Comparison of ENCODE assay signal across 17 cellular contexts in genomic region chr3:24663406-24663805, GRCh38.
DNase-seq lines count a peak whose midpoint lies in the region; ATAC-seq, FAIRE-seq and TF ChIP-seq lines count a peak whose summit lies in the region.
"Had no signal": no experiment of that assay in that cellular context is flagged by ENCODE, and none has a peak within 500 bp of the region (broad histone marks: within the 10 kb centered on the region; RNA-seq: fewer than 3 reads in every experiment).

No MANE protein-coding gene starts in this region.

- H3K9me3 ChIP-seq in GM12878 (replicated peaks; ENCODE audit: control insufficient read depth, insufficient read depth, low read length): no peaks in the 10 kb centered on the region
- H3K9me3 ChIP-seq in endodermal cell (ENCODE audit: control insufficient read depth, low read length): no peaks in the 10 kb centered on the region
- H3K9me3 ChIP-seq: BE2C, Caco-2 had no signal

- in situ Hi-C loops in GM12878 (cut with MboI): no loop called here

- no peak for FAIRE-seq in GM12878 (lab: Jason Lieb, UNC)
- FAIRE-seq: A204.1, HTR-8/SVneo had no signal

- H3K4me2 ChIP-seq in GM23338: no peak overlapping the region
- no peak overlapping the region for H3K4me2 ChIP-seq in GM12878 (ENCODE audit: control insufficient read depth, insufficient read depth)

- SMC1A ChIA-PET in GM12878 (lab: Charles Lee; ENCODE audit: uncharacterized antibody, unreplicated experiment): no interaction called here

- no peaks in the 10 kb centered on the region for H3F3A ChIP-seq in GM23338 (replicated peaks; ENCODE audit: low read depth)

- TF ChIP-seq EP300 in GM12878 (IDR thresholded peaks at IDR 0.05; ENCODE audit: borderline replicate concordance in 1 of 2, control insufficient read depth in 1 of 2, low read depth in 2 of 2, low read length in 2 of 2): no peak

- intact Hi-C loops in GM12878 (cut with micrococcal nuclease; ENCODE audit: unreplicated experiment): no loop called here

- H3K27me3 ChIP-seq in GM23338 (ENCODE audit: insufficient read depth) (no peaks in the 10 kb centered on the region), GM12878 (replicated peaks in 1 of 2; ENCODE audit: control insufficient read depth in 2 of 2, insufficient read depth in 2 of 2, low read length in 1 of 2) (no peaks in the 10 kb centered on the region), endodermal cell (ENCODE audit: control insufficient read depth, insufficient read depth, low read length, poor library complexity, severe bottlenecking) (no peaks in the 10 kb centered on the region)
- H3K27me3 ChIP-seq: BE2C had no signal

- no peaks in the 10 kb centered on the region for H3K4me1 Mint-ChIP-seq in GM23338
- H3K4me1 Mint-ChIP-seq in endodermal cell: no peaks in the 10 kb centered on the region
- peaks cover 10% of the 10 kb centered on the region for H3K4me1 Mint-ChIP-seq in stimulated activated memory B cell treated with anti-CD40 and anti-IgM and Interleukin-4, amounts not matched to agents 10 μg/mL and 1 μg/mL and 100 μg/mL, for 72 hours
- peaks cover 9% of the 10 kb centered on the region for H3K4me1 Mint-ChIP-seq in progenitor cell of endocrine pancreas (ENCODE audit: low read depth)
- H3K4me1 Mint-ChIP-seq: H9 had no signal

- RAD21 ChIA-PET in GM12878 (lab: Charles Lee; ENCODE audit: unreplicated experiment): no interaction called here

- H2AFZ ChIP-seq in GM23338 (no peak overlapping the region), GM12878 (ENCODE audit: control insufficient read depth, low read depth, low read length) (no peak overlapping the region)
- H2AFZ ChIP-seq: GM23248 had no signal

- CTCF ChIA-PET in GM12878 (lab: Yijun Ruan, JAX): interaction anchor here (1.4 to 1.6 kb wide), 2 partner anchors 15 to 17 kb away, joined by 5 to 7 read pairs; no protein-coding TSS in a partner anchor

- no peak overlapping the region for H3K27ac ChIP-seq in GM23338 (ENCODE audit: low read depth)
- H3K27ac ChIP-seq in GM12878 (ENCODE audit: control insufficient read depth, insufficient read depth): no peak overlapping the region
- H3K27ac ChIP-seq in endodermal cell (ENCODE audit: low read depth, low read length): no peak overlapping the region
- H3K27ac ChIP-seq: GM23248 had no signal

- ATAC-seq in GM23338 (peak; percentile 75), GM12878 (peak; percentile 30; the same call in 2 of the 3 replicates), GM19023 (IDR thresholded peaks at IDR 0.05; ENCODE audit: unreplicated experiment) (no peak)
- ATAC-seq in stimulated activated memory B cell treated with anti-CD40 and anti-IgM and Interleukin-4, amounts not matched to agents 10 μg/mL and 1 μg/mL and 100 μg/mL, for 72 hours: peak; percentile 8
- ATAC-seq: CD8-positive, alpha-beta T cell had no signal

- no peak for TF ChIP-seq RAD21 in GM12878 (IDR thresholded peaks at IDR 0.05; ENCODE audit: insufficient read depth, low read depth, low read length)

- H3K27me3 Mint-ChIP-seq in GM23338 (ENCODE audit: insufficient read depth, low read depth, poor library complexity): peaks cover 3% of the 10 kb centered on the region
- H3K27me3 Mint-ChIP-seq in endodermal cell (ENCODE audit: insufficient read depth): no peaks in the 10 kb centered on the region
- H3K27me3 Mint-ChIP-seq in stimulated activated memory B cell treated with anti-CD40 and anti-IgM and Interleukin-4, amounts not matched to agents 10 μg/mL and 1 μg/mL and 100 μg/mL, for 72 hours: peaks cover 33% of the 10 kb centered on the region
- H3K27me3 Mint-ChIP-seq in progenitor cell of endocrine pancreas: no peaks in the 10 kb centered on the region

- H3K4me3 ChIP-seq in GM23338 (no peak overlapping the region), GM12878 (no peak overlapping the region), endodermal cell (ENCODE audit: low read length) (no peak overlapping the region)
- H3K4me3 ChIP-seq: GM23248 had no signal

- peak in 1 of 2 experiments; percentile 41; a peak in 2 of 4 replicates for TF ChIP-seq CTCF in GM23338 (conservative IDR thresholded peaks at IDR 0.05; ENCODE audit: low read depth in 2 of 2)
- TF ChIP-seq CTCF in GM12878 (IDR thresholded peaks at IDR 0.05 in 2 of 3, conservative IDR thresholded peaks at IDR 0.05 in 1 of 3; ENCODE audit: control insufficient read depth in 2 of 3, extremely low read depth in 1 of 3, insufficient read depth in 1 of 3, low read depth in 3 of 3, low read length in 3 of 3): no peak
- peak; percentile 16 for TF ChIP-seq CTCF in endodermal cell (conservative IDR thresholded peaks at IDR 0.05)
- TF ChIP-seq CTCF in progenitor cell of endocrine pancreas (IDR thresholded peaks at IDR 0.05; ENCODE audit: unreplicated experiment): no peak

- H3K4me3 Mint-ChIP-seq in GM23338 (no peak overlapping the region), endodermal cell (no peak overlapping the region), progenitor cell of endocrine pancreas (ENCODE audit: low read depth) (no peak overlapping the region)
- no peak overlapping the region for H3K4me3 Mint-ChIP-seq in stimulated activated memory B cell treated with anti-CD40 and anti-IgM and Interleukin-4, amounts not matched to agents 10 μg/mL and 1 μg/mL and 100 μg/mL, for 72 hours
- H3K4me3 Mint-ChIP-seq: CD14-positive monocyte; CD8-positive, alpha-beta T cell; H9 had no signal

- BruUV-seq in GM12878 (replicated peaks; lab: Mats Ljungman, UMichigan): no TSS peak

- H3K4me1 ChIP-seq in GM23338 (ENCODE audit: insufficient read depth) (no peaks in the 10 kb centered on the region), GM12878 (ENCODE audit: control insufficient read depth, insufficient read depth, low read length) (no peaks in the 10 kb centered on the region), endodermal cell (ENCODE audit: control insufficient read depth, insufficient read depth, low read length) (no peaks in the 10 kb centered on the region)
- H3K4me1 ChIP-seq: BE2C, Caco-2 had no signal

- DNase-seq in GM23338 (ENCODE audit: low spot score) (peak; percentile 19), GM12878 (ENCODE audit: low read depth, low spot score) (no peak), endodermal cell (no peak), progenitor cell of endocrine pancreas (ENCODE audit: low spot score, unreplicated experiment) (no peak), SW 1271 (lab: John Stamatoyannopoulos, UW) (no peak)
- DNase-seq: BE2C; Caco-2; CD8-positive, alpha-beta T cell; DMS53; GF-D8; GM23248; H9 had no signal

- H3K36me3 ChIP-seq in GM23338 (ENCODE audit: insufficient read depth): no peaks in the 10 kb centered on the region
- H3K36me3 ChIP-seq in GM12878 (ENCODE audit: control insufficient read depth in 2 of 2, insufficient read depth in 2 of 2, low read length in 1 of 2): no peaks in the 10 kb centered on the region
- H3K36me3 ChIP-seq in endodermal cell (ENCODE audit: control insufficient read depth, insufficient read depth, low read length): no peaks in the 10 kb centered on the region
- H3K36me3 ChIP-seq: BE2C had no signal

- H3K36me3 Mint-ChIP-seq in GM23338 (ENCODE audit: low read depth) (no peaks in the 10 kb centered on the region), endodermal cell (ENCODE audit: low read depth) (no peaks in the 10 kb centered on the region), progenitor cell of endocrine pancreas (ENCODE audit: insufficient read depth) (no peaks in the 10 kb centered on the region)
- H3K36me3 Mint-ChIP-seq in stimulated activated memory B cell treated with anti-CD40 and anti-IgM and Interleukin-4, amounts not matched to agents 10 μg/mL and 1 μg/mL and 100 μg/mL, for 72 hours: no peaks in the 10 kb centered on the region
- H3K36me3 Mint-ChIP-seq: CD14-positive monocyte; CD8-positive, alpha-beta T cell had no signal

- no peak for TF ChIP-seq POLR2A in GM12878 (IDR thresholded peaks at IDR 0.05; ENCODE audit: low read depth, low read length)

- H4K20me1 ChIP-seq in GM23338 (replicated peaks; ENCODE audit: insufficient read depth) (no peaks in the 10 kb centered on the region), GM12878 (ENCODE audit: control insufficient read depth, insufficient read depth) (no peaks in the 10 kb centered on the region)

- H3K79me2 ChIP-seq in GM23338 (replicated peaks; ENCODE audit: insufficient read depth): no peaks in the 10 kb centered on the region
- H3K79me2 ChIP-seq in GM12878 (ENCODE audit: control insufficient read depth, insufficient read depth, low read length): no peaks in the 10 kb centered on the region

- H3K9ac ChIP-seq in GM12878 (ENCODE audit: control insufficient read depth, insufficient read depth, low read length) (no peak overlapping the region), endodermal cell (ENCODE audit: extremely low read depth, low read length, poor library complexity, severe bottlenecking) (no peak overlapping the region)
- H3K9ac ChIP-seq: GM23248 had no signal

- WGBS in GM12878 (ENCODE audit: insufficient coverage, insufficient replicate concordance, low lambda C conversion rate, missing lambda C conversion rate): 24% methylated on average over 6 of the region's 6 CpGs
- 92 to 94% methylated on average over 1 to 6 of the region's 6 CpGs for WGBS in endodermal cell (ENCODE audit: insufficient coverage in 1 of 2, insufficient read length in 1 of 2), 2 experiments

- POLR2A ChIA-PET in GM12878 (lab: Charles Lee): interaction anchor here (0.7 kb wide), 1 partner anchor 125 kb away, joined by 4 read pairs; no protein-coding TSS in a partner anchor

- no peaks in the 10 kb centered on the region for H3K9me3 Mint-ChIP-seq in GM23338
- no peaks in the 10 kb centered on the region for H3K9me3 Mint-ChIP-seq in endodermal cell
- H3K9me3 Mint-ChIP-seq in stimulated activated memory B cell treated with anti-CD40 and anti-IgM and Interleukin-4, amounts not matched to agents 10 μg/mL and 1 μg/mL and 100 μg/mL, for 72 hours: no peaks in the 10 kb centered on the region
- H3K9me3 Mint-ChIP-seq in progenitor cell of endocrine pancreas (ENCODE audit: low read depth): no peaks in the 10 kb centered on the region
- H3K9me3 Mint-ChIP-seq: CD8-positive, alpha-beta T cell; H9 had no signal

- no peak overlapping the region for H3K27ac Mint-ChIP-seq in GM23338
- no peak overlapping the region for H3K27ac Mint-ChIP-seq in endodermal cell
- H3K27ac Mint-ChIP-seq in stimulated activated memory B cell treated with anti-CD40 and anti-IgM and Interleukin-4, amounts not matched to agents 10 μg/mL and 1 μg/mL and 100 μg/mL, for 72 hours: no peak overlapping the region
- H3K27ac Mint-ChIP-seq in progenitor cell of endocrine pancreas: no peak overlapping the region
- H3K27ac Mint-ChIP-seq: CD14-positive monocyte; CD8-positive, alpha-beta T cell had no signal

- no peaks in the 10 kb centered on the region for H3K9me2 ChIP-seq in GM23338 (ENCODE audit: insufficient read depth)

TF ChIP-seq in GM23338, 12 proteins besides CTCF, POLR2A, EP300 and RAD21 (continues in another document):
- TF ChIP-seq ZNF331 (CRISPR knock-in tag; IDR thresholded peaks at IDR 0.05; ENCODE audit: low read depth) (no peak), NANOG (IDR thresholded peaks at IDR 0.05; ENCODE audit: borderline replicate concordance) (no peak), EZH2phosphoT487 (IDR thresholded peaks at IDR 0.05; ENCODE audit: unreplicated experiment) (no peak), ZNF114 (CRISPR knock-in tag; IDR thresholded peaks at IDR 0.05) (no peak)

TF ChIP-seq in GM12878, 131 proteins besides CTCF, POLR2A, EP300 and RAD21 (continues in another document):
- TF ChIP-seq GABPA (IDR thresholded peaks at IDR 0.05; ENCODE audit: low read depth): no peak
- no peak for TF ChIP-seq GATAD2B (conservative IDR thresholded peaks at IDR 0.05; ENCODE audit: low read depth)
- no peak for TF ChIP-seq ZZZ3 (IDR thresholded peaks at IDR 0.05; ENCODE audit: control insufficient read depth, insufficient read length, low read depth)
